In the genomic region with DNA sequence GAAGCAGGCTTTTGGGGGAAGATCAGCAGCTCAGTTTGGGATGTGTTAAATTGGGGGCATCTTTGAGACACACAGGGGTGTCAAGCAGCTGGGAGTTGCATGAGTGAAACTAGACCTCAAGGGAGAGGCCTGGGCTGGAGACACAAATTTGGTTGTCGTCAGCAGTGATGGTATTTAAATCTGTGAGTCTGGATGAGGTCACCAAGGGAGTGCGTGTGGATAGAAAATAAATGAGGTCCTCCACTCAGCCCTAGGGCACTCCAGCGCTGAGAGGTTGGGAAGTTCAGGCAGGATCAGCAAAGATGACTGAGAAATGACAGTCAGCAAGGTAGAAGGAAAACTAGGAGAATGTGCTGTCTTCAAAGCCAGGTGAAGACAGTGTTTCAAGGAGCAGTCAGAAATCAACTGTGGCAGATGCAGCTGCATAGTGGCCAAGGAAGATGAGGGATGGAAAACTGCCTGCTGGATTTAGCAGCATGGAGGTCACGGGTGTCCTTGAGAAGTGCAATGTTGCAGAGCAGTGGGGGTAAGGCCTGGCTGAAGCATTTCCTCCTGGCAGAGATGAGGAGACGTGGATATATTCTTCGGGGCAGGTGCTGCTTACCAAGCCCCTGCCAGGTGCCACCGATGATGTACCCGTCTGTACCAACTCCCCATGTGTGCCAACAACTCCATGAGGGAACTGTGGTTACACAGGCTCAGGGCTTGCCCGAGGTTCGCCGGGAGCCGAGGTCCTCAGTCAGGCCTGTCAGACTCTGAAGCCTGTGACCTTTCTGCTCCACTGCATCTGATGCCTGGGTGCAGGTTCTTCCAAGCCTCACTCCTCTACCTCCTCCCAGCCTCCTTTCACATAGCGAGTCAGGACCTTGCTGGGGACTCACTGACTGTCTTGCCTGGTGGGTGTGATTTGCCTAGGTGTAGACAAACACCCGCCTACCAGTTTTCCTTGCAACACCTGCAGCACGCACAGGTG, we compare ENCODE assay signal across 9 cellular contexts. TPM values are rescaled to one million over a fixed set of nuclear protein-coding genes. Genes with fewer than 3 reads are reported as not detected.
DNase-seq lines count a peak whose midpoint lies in the region; ATAC-seq and TF ChIP-seq lines count a peak whose summit lies in the region.
"Had no signal": no experiment of that assay in that cellular context is flagged by ENCODE, and none has a peak within 500 bp of the region (broad histone marks: within the 10 kb centered on the region; RNA-seq: fewer than 3 reads in every experiment).

No MANE protein-coding gene starts in this region.

- H3K27me3 ChIP-seq in gastroesophageal sphincter, result no peaks in the 10 kb centered on the region

- DNase-seq in T-helper 2 cell treated with Interferon-gamma antibody and Interleukin-4, amounts not matched to agents 5 μg/mL and 100 μg/mL, for 36 hours (ENCODE audit: low spot score), result no peak
- DNase-seq in T-helper 2 cell (no peak), RPMI8226 (no peak), superior temporal gyrus (ENCODE audit: extremely low spot score) (no peak)
- no peak for DNase-seq in stimulated activated effector memory CD8-positive, alpha-beta T cell treated with anti-CD3 and anti-CD28 coated beads, Interleukin-12 subunit alpha, Interleukin-12 subunit beta, amount 100 ng/mL, for 72 hours (ENCODE audit: low spot score in 2 of 2)
- DNase-seq: GOT3 had no signal

- no peak for TF ChIP-seq EP300 in gastroesophageal sphincter (IDR thresholded peaks at IDR 0.05)

- H3K4me3 ChIP-seq in gastroesophageal sphincter, result no peak overlapping the region

- WGBS in gastroesophageal sphincter (ENCODE audit: low coverage in 1 of 2), 2 donors, result 21 to 63% methylated on average over 4 to 10 of the region's 15 CpGs

- H3K4me1 ChIP-seq in gastroesophageal sphincter, result peaks cover 2 to 94% (median 29%) of the 10 kb centered on the region in 3 donors

- peaks cover 33% of the 10 kb centered on the region for H3K4me1 Mint-ChIP-seq in T-helper 2 cell treated with Interferon-gamma antibody and Interleukin-4, amounts not matched to agents 5 μg/mL and 100 μg/mL, for 36 hours (ENCODE audit: low read depth)
- peaks cover 56% of the 10 kb centered on the region for H3K4me1 Mint-ChIP-seq in activated naive CD8-positive, alpha-beta T cell (ENCODE audit: low read depth)
- peaks cover 48% of the 10 kb centered on the region for H3K4me1 Mint-ChIP-seq in stimulated activated effector memory CD8-positive, alpha-beta T cell treated with anti-CD3 and anti-CD28 coated beads, Interleukin-12 subunit alpha, Interleukin-12 subunit beta, amount 100 ng/mL, for 72 hours

- TF ChIP-seq CTCF in gastroesophageal sphincter (IDR thresholded peaks at IDR 0.05), result no peak

- H3K9me3 ChIP-seq in gastroesophageal sphincter, result no peaks in the 10 kb centered on the region

- no peak for TF ChIP-seq POLR2A in gastroesophageal sphincter (IDR thresholded peaks at IDR 0.05)

- peaks cover 45% of the 10 kb centered on the region for H3K36me3 Mint-ChIP-seq in T-helper 2 cell treated with Interferon-gamma antibody and Interleukin-4, amounts not matched to agents 5 μg/mL and 100 μg/mL, for 36 hours (ENCODE audit: low read depth)
- H3K36me3 Mint-ChIP-seq in activated naive CD8-positive, alpha-beta T cell, result peaks cover 4% of the 10 kb centered on the region
- peaks cover 76% of the 10 kb centered on the region for H3K36me3 Mint-ChIP-seq in stimulated activated effector memory CD8-positive, alpha-beta T cell treated with anti-CD3 and anti-CD28 coated beads, Interleukin-12 subunit alpha, Interleukin-12 subunit beta, amount 100 ng/mL, for 72 hours

- no peaks in the 10 kb centered on the region for H3K9me3 Mint-ChIP-seq in T-helper 2 cell treated with Interferon-gamma antibody and Interleukin-4, amounts not matched to agents 5 μg/mL and 100 μg/mL, for 36 hours
- no peaks in the 10 kb centered on the region for H3K9me3 Mint-ChIP-seq in activated naive CD8-positive, alpha-beta T cell (ENCODE audit: low read depth)
- H3K9me3 Mint-ChIP-seq in stimulated activated effector memory CD8-positive, alpha-beta T cell treated with anti-CD3 and anti-CD28 coated beads, Interleukin-12 subunit alpha, Interleukin-12 subunit beta, amount 100 ng/mL, for 72 hours, result no peaks in the 10 kb centered on the region

- ATAC-seq in gastroesophageal sphincter, result peak; percentile 49
- no peak for ATAC-seq in stimulated activated effector memory CD8-positive, alpha-beta T cell treated with anti-CD3 and anti-CD28 coated beads, Interleukin-12 subunit alpha, Interleukin-12 subunit beta, amount 100 ng/mL, for 72 hours
- no peak for ATAC-seq in HG03025 (IDR thresholded peaks at IDR 0.05; ENCODE audit: low FRiP score, unreplicated experiment)

- peak overlapping the region; percentile 32 to 77 (median 72) for H3K27ac ChIP-seq in gastroesophageal sphincter

- H3K36me3 ChIP-seq in gastroesophageal sphincter, result peaks cover 0 to 31% of the 10 kb centered on the region in 2 donors

- peak overlapping the region; percentile 49 for H3K27ac Mint-ChIP-seq in T-helper 2 cell treated with Interferon-gamma antibody and Interleukin-4, amounts not matched to agents 5 μg/mL and 100 μg/mL, for 36 hours
- H3K27ac Mint-ChIP-seq in activated naive CD8-positive, alpha-beta T cell, result peak overlapping the region; percentile 86
- peak overlapping the region; percentile 77 for H3K27ac Mint-ChIP-seq in stimulated activated effector memory CD8-positive, alpha-beta T cell treated with anti-CD3 and anti-CD28 coated beads, Interleukin-12 subunit alpha, Interleukin-12 subunit beta, amount 100 ng/mL, for 72 hours

- no peak overlapping the region for H3K4me3 Mint-ChIP-seq in T-helper 2 cell treated with Interferon-gamma antibody and Interleukin-4, amounts not matched to agents 5 μg/mL and 100 μg/mL, for 36 hours
- peak overlapping the region; percentile 18 for H3K4me3 Mint-ChIP-seq in activated naive CD8-positive, alpha-beta T cell
- no peak overlapping the region for H3K4me3 Mint-ChIP-seq in stimulated activated effector memory CD8-positive, alpha-beta T cell treated with anti-CD3 and anti-CD28 coated beads, Interleukin-12 subunit alpha, Interleukin-12 subunit beta, amount 100 ng/mL, for 72 hours

- no peaks in the 10 kb centered on the region for H3K27me3 Mint-ChIP-seq in T-helper 2 cell treated with Interferon-gamma antibody and Interleukin-4, amounts not matched to agents 5 μg/mL and 100 μg/mL, for 36 hours (ENCODE audit: low read depth)
- no peaks in the 10 kb centered on the region for H3K27me3 Mint-ChIP-seq in activated naive CD8-positive, alpha-beta T cell

RNA-seq across cellular contexts. Expression of a gene that starts 11.3 kb away (rescaled TPM):
- 100 to 1,000 TPM; 147 to 243 (median 172) TPM for total RNA-seq in gastroesophageal sphincter

RNA-seq across cellular contexts. Expression of a gene that starts 17.9 kb away (rescaled TPM):
- 100 to 1,000 TPM; 102 to 166 (median 129) TPM for total RNA-seq in gastroesophageal sphincter

RNA-seq across cellular contexts. Expression of a gene that starts 42.2 kb away (rescaled TPM):
- total RNA-seq in gastroesophageal sphincter, result 10 to 100 TPM; 43.3 to 57.8 (median 50.6) TPM

RNA-seq across cellular contexts. Expression of a gene that starts 57.0 kb away (rescaled TPM):
- total RNA-seq in gastroesophageal sphincter, result 100 to 1,000 TPM; 100 to 123 (median 114) TPM
